Comparison of ENCODE assay signal across 29 cellular contexts in the genomic region with DNA sequence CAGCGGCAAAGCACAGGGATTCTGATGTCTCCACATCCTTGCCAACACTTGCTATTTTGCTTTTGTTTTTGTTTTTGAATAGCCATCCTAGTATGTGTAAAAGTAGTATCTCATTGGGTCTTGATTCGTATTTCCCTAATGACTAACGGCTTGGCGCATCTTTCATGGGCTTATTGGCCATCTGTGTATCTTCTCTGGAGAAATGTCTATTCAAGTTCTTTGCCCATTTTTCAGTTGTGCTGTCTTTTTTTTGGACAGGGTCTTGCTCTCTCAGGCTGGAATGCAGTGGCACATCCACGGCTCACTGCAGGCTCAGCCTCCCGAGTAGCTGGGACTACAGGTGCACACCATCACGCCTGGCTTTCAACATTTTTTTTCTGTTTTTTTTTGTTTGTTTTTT. TPM values are rescaled to one million over a fixed set of nuclear protein-coding genes. Genes with fewer than 3 reads are reported as not detected.
"Had no signal": no experiment of that assay in that cellular context is flagged by ENCODE, and none has a peak within 500 bp of the region (broad histone marks: within the 10 kb centered on the region; RNA-seq: fewer than 3 reads in every experiment).

No MANE protein-coding gene starts in this region.

- H3K27me3 ChIP-seq: ascending aorta, dorsolateral prefrontal cortex, esophagus muscularis mucosa, foreskin keratinocyte, gastrocnemius medialis had no signal

- ATAC-seq: activated CD4-positive, CD25-positive, alpha-beta regulatory T cell treated with anti-CD3 and anti-CD28 coated beads, Interleukin-2, amount 50 U/mL, for 24 hours; activated CD8-positive, alpha-beta memory T cell treated with anti-CD3 and anti-CD28 coated beads, Interleukin-2, amount 10 ng/mL, durations not matched to agents 7 days and 5 days; activated CD8-positive, alpha-beta T cell treated with anti-CD3 and anti-CD28 coated beads, Interleukin-2, amount 10 ng/mL, durations not matched to agents 7 days and 5 days; effector memory CD8-positive, alpha-beta T cell; gastrocnemius medialis; T-helper 17 cell had no signal

- H3K36me3 ChIP-seq: gastrocnemius medialis had no signal

- H3K9me3 ChIP-seq: ascending aorta, esophagus muscularis mucosa, gastrocnemius medialis had no signal

- H3K4me1 ChIP-seq: ascending aorta, esophagus muscularis mucosa, foreskin keratinocyte, gastrocnemius medialis had no signal

- H3K27ac ChIP-seq: ascending aorta, coronary artery, esophagus muscularis mucosa, foreskin keratinocyte, gastrocnemius medialis, WERI-Rb-1 had no signal

- DNase-seq: activated B cell treated with CpG ODN at 0.5 μM for 24 hours; activated CD4-positive, alpha-beta memory T cell treated with anti-CD3 and anti-CD28 coated beads for 36 hours; activated CD4-positive, alpha-beta T cell treated with anti-CD3 and anti-CD28 coated beads, Interleukin-2, amount 10 ng/mL, durations not matched to agents 24 days and 14 days; activated CD8-positive, alpha-beta memory T cell treated with anti-CD3 and anti-CD28 coated beads, Interleukin-2, amount 10 ng/mL, durations not matched to agents 7 days and 5 days; activated CD8-positive, alpha-beta memory T cell treated with anti-CD3 and anti-CD28 coated beads, Interleukin-2, amount 50 U/mL, for 4 hours; activated CD8-positive, alpha-beta T cell treated with anti-CD3 and anti-CD28 coated beads, Interleukin-2, amount 10 ng/mL, durations not matched to agents 7 days and 5 days; activated gamma-delta T cell; activated naive CD4-positive, alpha-beta T cell; activated naive CD4-positive, alpha-beta T cell treated with anti-CD3 and anti-CD28 coated beads, Interleukin-2, amount 10 ng/mL, durations not matched to agents 7 days and 5 days; activated naive CD8-positive, alpha-beta T cell treated with anti-CD3 and anti-CD28 coated beads, Interleukin-2, amount 10 ng/mL, durations not matched to agents 7 days and 5 days; activated T-cell treated with anti-CD3 and anti-CD28 coated beads, Interleukin-2, amount 50 U/mL, for 1 hour; activated T-cell treated with anti-CD3 and anti-CD28 coated beads, Interleukin-2, amount 50 U/mL, for 48 hours; effector CD4-positive, alpha-beta T cell; effector memory CD8-positive, alpha-beta T cell; erythroblast; gastrocnemius medialis; T-helper 1 cell; T-helper 17 cell; T1000; WERI-Rb-1 had no signal

- H3K4me3 ChIP-seq: ascending aorta, coronary artery, dorsolateral prefrontal cortex, esophagus muscularis mucosa, gastrocnemius medialis had no signal

- FAIRE-seq: bronchial epithelial cell had no signal

RNA-seq across cellular contexts. Expression of gene COL9A3, which starts 27.3 kb away (rescaled TPM):
- total RNA-seq: activated CD4-positive, alpha-beta memory T cell treated with anti-CD3 and anti-CD28 coated beads for 36 hours; activated CD4-positive, alpha-beta T cell treated with anti-CD3 and anti-CD28 coated beads, Interleukin-2, amount 10 ng/mL, durations not matched to agents 24 days and 14 days; activated CD8-positive, alpha-beta memory T cell treated with anti-CD3 and anti-CD28 coated beads for 36 hours; activated CD8-positive, alpha-beta T cell treated with anti-CD3 and anti-CD28 coated beads, Interleukin-2, amount 10 ng/mL, durations not matched to agents 7 days and 5 days; activated naive CD4-positive, alpha-beta T cell treated with anti-CD3 and anti-CD28 coated beads, Interleukin-2, amount 50 U/mL, for 72 hours; bronchial epithelial cell; T-helper 17 cell had no signal
